12 cellular contexts compared by ENCODE assay signal in the genomic region with DNA sequence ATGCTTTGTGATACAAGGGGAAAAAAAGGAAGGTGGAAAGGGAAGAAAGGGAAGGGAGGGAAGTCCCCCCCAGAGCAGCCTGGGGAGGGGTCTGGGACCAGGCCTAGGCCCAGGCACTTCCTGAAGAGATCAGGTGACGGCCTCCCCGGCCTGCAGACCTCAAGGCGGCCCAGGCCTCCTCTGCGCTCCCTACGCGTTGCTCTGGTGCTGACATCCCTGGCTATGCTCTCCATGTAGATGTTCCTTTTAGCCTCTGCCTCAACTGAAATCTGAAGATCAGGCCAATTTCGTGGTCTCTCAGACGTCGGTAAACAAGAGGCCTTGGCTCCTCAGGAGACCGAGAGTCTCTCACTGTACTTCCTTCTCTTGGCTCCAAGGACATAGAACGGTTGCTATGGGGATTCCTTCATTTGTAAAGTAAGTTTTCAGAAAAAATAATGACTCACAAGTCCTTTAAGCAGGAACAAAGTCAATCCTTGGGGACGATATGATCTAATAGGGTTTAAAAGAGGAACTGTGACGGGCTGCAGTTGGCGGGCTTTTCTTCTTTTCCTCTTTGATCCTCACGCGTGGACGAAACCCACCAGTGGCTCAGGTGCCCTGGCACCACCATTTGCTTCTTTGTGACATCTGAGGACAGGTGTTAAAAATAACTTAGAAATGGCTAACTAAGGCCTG. TPM values are rescaled to one million over a fixed set of nuclear protein-coding genes. Genes with fewer than 3 reads are reported as not detected.
DNase-seq lines count a peak whose midpoint lies in the region; ATAC-seq and TF ChIP-seq lines count a peak whose summit lies in the region.
"Had no signal": no experiment of that assay in that cellular context is flagged by ENCODE, and none has a peak within 500 bp of the region (broad histone marks: within the 10 kb centered on the region; RNA-seq: fewer than 3 reads in every experiment).

No MANE protein-coding gene starts in this region.

- no peaks in the 10 kb centered on the region for H4K20me1 ChIP-seq in BLaER1 treated with 17β-estradiol and CSF1 and Interleukin-3, amounts not matched to agents 10 nM and 100 nM
- H4K20me1 ChIP-seq in OCI-LY7 (ENCODE audit: insufficient read depth, low read length) = no peaks in the 10 kb centered on the region
- H4K20me1 ChIP-seq in fibroblast of lung (ENCODE audit: control insufficient read depth, extremely low read depth, insufficient read depth, low read length) = no peaks in the 10 kb centered on the region

- no peaks in the 10 kb centered on the region for H3K27me3 ChIP-seq in BLaER1 treated with 17β-estradiol and CSF1 and Interleukin-3, amounts not matched to agents 10 nM and 100 nM
- no peaks in the 10 kb centered on the region for H3K27me3 ChIP-seq in fibroblast of lung (ENCODE audit: control insufficient read depth, insufficient read depth, low read length)

- H3K9ac ChIP-seq in BLaER1 treated with 17β-estradiol and CSF1 and Interleukin-3, amounts not matched to agents 10 nM and 100 nM = peak overlapping the region; percentile 17 to 72 (median 58); a peak in 18 of 22 replicates
- no peak overlapping the region for H3K9ac ChIP-seq in fibroblast of lung (ENCODE audit: insufficient read depth, low read length)

- no peak for ATAC-seq in GM21367 (IDR thresholded peaks at IDR 0.05; ENCODE audit: unreplicated experiment)
- ATAC-seq in activated T-cell treated with anti-CD3 and anti-CD28 coated beads, Interleukin-2, amount 50 U/mL, for 4 hours = no peak

- POLR2A ChIA-PET in OCI-LY7 (lab: Charles Lee) = no interaction called here

- no TSS peak for BruUV-seq in OCI-LY7 (replicated peaks; lab: Mats Ljungman, UMichigan)

- no peaks in the 10 kb centered on the region for H3K9me2 ChIP-seq in OCI-LY7 (ENCODE audit: insufficient read depth, low read length)

- H3K27ac ChIP-seq in BLaER1 treated with 17β-estradiol and CSF1 and Interleukin-3, amounts not matched to agents 10 nM and 100 nM = peak overlapping the region; percentile 60 to 85 (median 75); a peak in 21 of 22 replicates
- H3K27ac ChIP-seq in OCI-LY7 (ENCODE audit: low read depth, low read length, poor library complexity, severe bottlenecking) (peak overlapping the region; percentile 7), fibroblast of lung (ENCODE audit: insufficient read depth, low read length) (peak overlapping the region; percentile 56)

- H3K9me3 Mint-ChIP-seq in activated T-cell treated with anti-CD3 and anti-CD28 coated beads, Interleukin-2, amount 50 U/mL, for 4 hours = no peaks in the 10 kb centered on the region

- peaks cover 9 to 21% (median 19%) of the 10 kb centered on the region in 11 experiments; a peak in 20 of 22 replicates for H3K9me3 ChIP-seq in BLaER1 treated with 17β-estradiol and CSF1 and Interleukin-3, amounts not matched to agents 10 nM and 100 nM (replicated peaks in 1 of 11)
- H3K9me3 ChIP-seq in OCI-LY7 (ENCODE audit: low read length) (no peaks in the 10 kb centered on the region), fibroblast of lung (ENCODE audit: control insufficient read depth, insufficient read depth, low read depth, low read length) (no peaks in the 10 kb centered on the region)

- H3K4me3 Mint-ChIP-seq in activated T-cell treated with anti-CD3 and anti-CD28 coated beads, Interleukin-2, amount 50 U/mL, for 4 hours = no peak overlapping the region

- peak overlapping the region; percentile 74; the same call in 1 of the 2 replicates for H2AFZ ChIP-seq in OCI-LY7 (ENCODE audit: low read length)
- H2AFZ ChIP-seq in fibroblast of lung (ENCODE audit: low read length) = peak overlapping the region; percentile 87

- DNase-seq in OCI-LY7 (ENCODE audit: low spot score) = peak; percentile 61
- DNase-seq in fibroblast of lung (ENCODE audit: low read depth in 2 of 2) = peak; percentile 45 to 82
- peak; percentile 46 for DNase-seq in non-pigmented ciliary epithelial cell (ENCODE audit: low read depth)
- no peak for DNase-seq in LoVo (ENCODE audit: low spot score)
- DNase-seq in NCI-H1092 (lab: John Stamatoyannopoulos, UW) = no peak
- DNase-seq in activated T-cell treated with anti-CD3 and anti-CD28 coated beads, Interleukin-2, amount 50 U/mL, for 4 hours = no peak
- DNase-seq: activated naive CD4-positive, alpha-beta T cell; Calu3; HCEC 1CT; NCI-H82 had no signal

- H3K36me3 ChIP-seq in BLaER1 treated with 17β-estradiol and CSF1 and Interleukin-3, amounts not matched to agents 10 nM and 100 nM = peaks cover 0 to 3% (median 0%) of the 10 kb centered on the region in 11 experiments; a peak in 1 of 22 replicates
- no peaks in the 10 kb centered on the region for H3K36me3 ChIP-seq in OCI-LY7 (ENCODE audit: insufficient read depth, low read length)
- H3K36me3 ChIP-seq in fibroblast of lung (ENCODE audit: control insufficient read depth, insufficient read depth, low read length) = no peaks in the 10 kb centered on the region

- CTCF ChIA-PET in OCI-LY7 (lab: Charles Lee; ENCODE audit: unreplicated experiment) = no interaction called here

- TF ChIP-seq CTCF in OCI-LY7 (conservative IDR thresholded peaks at IDR 0.05; ENCODE audit: low read length) (no peak), fibroblast of lung (conservative IDR thresholded peaks at IDR 0.05 in 1 of 2, IDR thresholded peaks at IDR 0.05 in 1 of 2; ENCODE audit: low read depth in 1 of 2, low read length in 2 of 2) (no peak)

- peaks cover 2% of the 10 kb centered on the region for H3K4me1 Mint-ChIP-seq in activated T-cell treated with anti-CD3 and anti-CD28 coated beads, Interleukin-2, amount 50 U/mL, for 4 hours (ENCODE audit: low read depth)

- H3K4me1 ChIP-seq in BLaER1 treated with 17β-estradiol and CSF1 and Interleukin-3, amounts not matched to agents 10 nM and 100 nM = peaks cover 34 to 54% (median 50%) of the 10 kb centered on the region in 10 experiments
- H3K4me1 ChIP-seq in OCI-LY7 (ENCODE audit: insufficient read depth, low read length, poor library complexity, severe bottlenecking) (peaks cover 28% of the 10 kb centered on the region), fibroblast of lung (ENCODE audit: control insufficient read depth, extremely low read depth, insufficient read depth, low read length) (peaks cover 2% of the 10 kb centered on the region)

- no peak overlapping the region for H3K4me3 ChIP-seq in BLaER1 treated with 17β-estradiol and CSF1 and Interleukin-3, amounts not matched to agents 10 nM and 100 nM
- H3K4me3 ChIP-seq in OCI-LY7 (ENCODE audit: low read depth, low read length, poor library complexity, severe bottlenecking) (no peak overlapping the region), fibroblast of lung (replicated peaks in 1 of 4; ENCODE audit: control extremely low read depth in 1 of 4, insufficient read depth in 1 of 4, low read depth in 3 of 4, low read length in 4 of 4) (no peak overlapping the region)

- intact Hi-C loops in OCI-LY7 (cut with micrococcal nuclease; ENCODE audit: unreplicated experiment) = no loop called here

- H3K79me2 ChIP-seq in OCI-LY7 (ENCODE audit: insufficient read depth, low read depth, low read length) = no peaks in the 10 kb centered on the region
- no peaks in the 10 kb centered on the region for H3K79me2 ChIP-seq in fibroblast of lung (ENCODE audit: control insufficient read depth, insufficient read depth, low read length)

- no peaks in the 10 kb centered on the region for H3K36me3 Mint-ChIP-seq in activated T-cell treated with anti-CD3 and anti-CD28 coated beads, Interleukin-2, amount 50 U/mL, for 4 hours (ENCODE audit: insufficient read depth)

- H3K4me2 ChIP-seq in BLaER1 treated with 17β-estradiol and CSF1 and Interleukin-3, amounts not matched to agents 10 nM and 100 nM = peak overlapping the region; percentile 69 to 90 (median 81)
- H3K4me2 ChIP-seq in OCI-LY7 (ENCODE audit: low read length) = peak overlapping the region; percentile 7
- peak overlapping the region; percentile 23 for H3K4me2 ChIP-seq in fibroblast of lung (ENCODE audit: extremely low read depth, insufficient read depth, low read length)

- peaks cover 2% of the 10 kb centered on the region for H3K27me3 Mint-ChIP-seq in activated T-cell treated with anti-CD3 and anti-CD28 coated beads, Interleukin-2, amount 50 U/mL, for 4 hours (ENCODE audit: low read depth)

RNA-seq across cellular contexts. Expression of a gene that starts 55.6 kb away (rescaled TPM):
- not detected in 2 replicates for total RNA-seq in OCI-LY7 (2014; rRNA removed; shearing (Covaris generic))
- total RNA-seq in OCI-LY7 (2022) (0.04 TPM in 1 of 2 replicates, not detected in the other), fibroblast of lung (4.4 and 6.1 TPM in 2 replicates)
- 0.18 and 0.73 TPM in 2 replicates for polyA plus RNA-seq in fibroblast of lung
- polyA plus RNA-seq in fibroblast of lung (2012) = 0.31 and 1.1 TPM in 2 replicates
- 0.27 and 1.9 TPM in 2 replicates for polyA minus RNA-seq in fibroblast of lung (ENCODE audit: low replicate concordance)
- under 1 TPM; 0.05 to 0.08 (median 0.05) TPM for total RNA-seq in activated T-cell treated with anti-CD3 and anti-CD28 coated beads, Interleukin-2, amount 50 U/mL, for 4 hours

Comparison
In these comparisons a context has a peak if more than half of its experiments do, and no peak if none do; other contexts are left out.
1. H3K27ac ChIP-seq: peak in every context shown above with its lines; median percentile 75 in BLaER1 treated with 17β-estradiol and CSF1 and Interleukin-3, amounts not matched to agents 10 nM and 100 nM; 56 in fibroblast of lung; 7 in OCI-LY7.
2. H3K4me2 ChIP-seq: peak in every context shown above with its lines; median percentile 81 in BLaER1 treated with 17β-estradiol and CSF1 and Interleukin-3, amounts not matched to agents 10 nM and 100 nM; 23 in fibroblast of lung; 7 in OCI-LY7.
3. DNase-seq: peak in OCI-LY7 (single experiment), fibroblast of lung (2 of 2) and non-pigmented ciliary epithelial cell (single experiment); none in LoVo (single experiment), NCI-H1092 (single experiment) and activated T-cell treated with anti-CD3 and anti-CD28 coated beads, Interleukin-2, amount 50 U/mL, for 4 hours (single experiment).